Comparison of ENCODE assay signal across 9 cellular contexts in genomic region chr5:142726188-142726731, GRCh38. TPM values are rescaled to one million over a fixed set of nuclear protein-coding genes. Genes with fewer than 3 reads are reported as not detected.
DNase-seq lines count a peak whose midpoint lies in the region; ATAC-seq, FAIRE-seq and TF ChIP-seq lines count a peak whose summit lies in the region.
"Had no signal": no experiment of that assay in that cellular context is flagged by ENCODE, and none has a peak within 500 bp of the region (broad histone marks: within the 10 kb centered on the region; RNA-seq: fewer than 3 reads in every experiment).

No MANE protein-coding gene starts in this region.

- H3K27ac Mint-ChIP-seq in activated T-helper 17 cell treated with anti-CD3 and anti-CD28 coated beads, Interleukin-2, amount 50 U/mL, for 72 hours: no peak overlapping the region
- no peak overlapping the region for H3K27ac Mint-ChIP-seq in T-helper 17 cell

- 40 to 70% methylated on average over 2 of the region's 2 CpGs for WGBS in lung, 2 donors

- H3K4me2 ChIP-seq in BLaER1: peak overlapping the region; percentile 30; the same call in 1 of the 2 replicates

- H3K4me3 ChIP-seq in BLaER1: no peak overlapping the region
- no peak overlapping the region for H3K4me3 ChIP-seq in lung
- H3K4me3 ChIP-seq in upper lobe of right lung: no peak overlapping the region

- peaks cover 17% of the 10 kb centered on the region for H3K4me1 ChIP-seq in BLaER1
- H3K4me1 ChIP-seq in lung (ENCODE audit: control insufficient read depth in 2 of 2, insufficient read depth in 2 of 2, low read length in 2 of 2): no peaks in the 10 kb centered on the region
- peaks cover 7% of the 10 kb centered on the region for H3K4me1 ChIP-seq in upper lobe of right lung

- peaks cover 7% of the 10 kb centered on the region for H3K27me3 Mint-ChIP-seq in activated T-helper 17 cell treated with anti-CD3 and anti-CD28 coated beads, Interleukin-2, amount 50 U/mL, for 72 hours
- H3K27me3 Mint-ChIP-seq in T-helper 17 cell: peaks cover 7% of the 10 kb centered on the region

- FAIRE-seq in frontal cortex (lab: Jason Lieb, UNC): no peak

- intact Hi-C loops in upper lobe of right lung (cut with DNase I): no loop called here

- H3K27ac ChIP-seq in BLaER1 (no peak overlapping the region), lung (ENCODE audit: low read depth in 1 of 2, low read length in 1 of 2) (no peak overlapping the region), upper lobe of right lung (no peak overlapping the region)

- no peaks in the 10 kb centered on the region for H3K9me3 ChIP-seq in BLaER1
- H3K9me3 ChIP-seq in lung (ENCODE audit: control insufficient read depth in 2 of 2, insufficient read depth in 1 of 2, low read length in 1 of 2): no peaks in the 10 kb centered on the region
- no peaks in the 10 kb centered on the region for H3K9me3 ChIP-seq in upper lobe of right lung
- no peaks in the 10 kb centered on the region for H3K9me3 ChIP-seq in T-helper 17 cell (ENCODE audit: control insufficient read depth, low read length, poor library complexity, severe bottlenecking)

- no peaks in the 10 kb centered on the region for H4K20me1 ChIP-seq in BLaER1

- DNase-seq in lung (ENCODE audit: low spot score) (no peak), upper lobe of right lung (no peak), globus pallidus (ENCODE audit: low spot score) (no peak), frontal cortex (ENCODE audit: low spot score in 2 of 2) (no peak), T-helper 17 cell (no peak)
- DNase-seq: NCI-H2081 had no signal

- no peak overlapping the region for H3K9ac ChIP-seq in BLaER1

- no peak overlapping the region for H3K4me3 Mint-ChIP-seq in activated T-helper 17 cell treated with anti-CD3 and anti-CD28 coated beads, Interleukin-2, amount 50 U/mL, for 72 hours
- no peak overlapping the region for H3K4me3 Mint-ChIP-seq in T-helper 17 cell

- no peaks in the 10 kb centered on the region for H3K9me3 Mint-ChIP-seq in activated T-helper 17 cell treated with anti-CD3 and anti-CD28 coated beads, Interleukin-2, amount 50 U/mL, for 72 hours

- no peaks in the 10 kb centered on the region for H3K36me3 Mint-ChIP-seq in activated T-helper 17 cell treated with anti-CD3 and anti-CD28 coated beads, Interleukin-2, amount 50 U/mL, for 72 hours (ENCODE audit: low read depth)
- no peaks in the 10 kb centered on the region for H3K36me3 Mint-ChIP-seq in T-helper 17 cell (ENCODE audit: low read depth)

- no peaks in the 10 kb centered on the region for H3K36me3 ChIP-seq in BLaER1
- no peaks in the 10 kb centered on the region for H3K36me3 ChIP-seq in lung (ENCODE audit: control insufficient read depth in 2 of 2, insufficient read depth in 2 of 2, low read length in 2 of 2)
- H3K36me3 ChIP-seq in upper lobe of right lung: no peaks in the 10 kb centered on the region

- ATAC-seq in HG03432 (IDR thresholded peaks at IDR 0.05; ENCODE audit: unreplicated experiment) (peak; percentile 64), lung (ENCODE audit: insufficient read depth, low FRiP score) (peak; percentile 9), upper lobe of right lung (no peak), T-helper 17 cell (no peak)
- peak; percentile 45 for ATAC-seq in activated T-helper 17 cell treated with anti-CD3 and anti-CD28 coated beads, Interleukin-2, amount 50 U/mL, for 72 hours (replicated peaks)

- H3K27me3 ChIP-seq in BLaER1: no peaks in the 10 kb centered on the region
- no peaks in the 10 kb centered on the region for H3K27me3 ChIP-seq in lung (ENCODE audit: control insufficient read depth, insufficient read depth)
- no peaks in the 10 kb centered on the region for H3K27me3 ChIP-seq in upper lobe of right lung

- TF ChIP-seq CTCF in lung (IDR thresholded peaks at IDR 0.05; ENCODE audit: control extremely low read depth, extremely low read depth) (no peak), upper lobe of right lung (IDR thresholded peaks at IDR 0.05) (no peak)

- H3K4me1 Mint-ChIP-seq in activated T-helper 17 cell treated with anti-CD3 and anti-CD28 coated beads, Interleukin-2, amount 50 U/mL, for 72 hours: no peaks in the 10 kb centered on the region
- no peaks in the 10 kb centered on the region for H3K4me1 Mint-ChIP-seq in T-helper 17 cell

RNA-seq across cellular contexts. Expression of gene FGF1, which starts 40.4 kb away (rescaled TPM):
- total RNA-seq in activated T-helper 17 cell treated with anti-CD3 and anti-CD28 coated beads, Interleukin-2, amount 50 U/mL, for 72 hours: not detected
- total RNA-seq in lung (1 to 10 TPM in 1 of 2 donors, under 1 TPM in 1; 0.98 to 1.4 TPM), upper lobe of right lung (1.8 TPM), frontal cortex (2.9 TPM), T-helper 17 cell (not detected)
- 1 to 10 TPM in 1 of 2 donors, under 1 TPM in 1; 0.47 to 1.1 TPM for polyA plus RNA-seq in lung

RNA-seq across cellular contexts. Expression of gene ARHGAP26, which starts 43.9 kb away (rescaled TPM):
- 10 to 100 TPM in 1 of 2 donors, 1 to 10 TPM in 1; 7.8 to 12.0 TPM for total RNA-seq in activated T-helper 17 cell treated with anti-CD3 and anti-CD28 coated beads, Interleukin-2, amount 50 U/mL, for 72 hours
- total RNA-seq in lung (10 to 100 TPM; 36.2 to 52.3 TPM), upper lobe of right lung (35.4 TPM), frontal cortex (7.3 TPM), T-helper 17 cell (10 to 100 TPM; 21.3 to 22.7 TPM)
- polyA plus RNA-seq in lung: 10 to 100 TPM in 1 of 2 donors, 1 to 10 TPM in 1; 5.4 to 24.5 TPM

Comparison
In these comparisons a context has a peak if more than half of its experiments do, and no peak if none do; other contexts are left out.
1. ATAC-seq: peak in HG03432 (single experiment), activated T-helper 17 cell treated with anti-CD3 and anti-CD28 coated beads, Interleukin-2, amount 50 U/mL, for 72 hours (single experiment) and lung (single experiment); none in upper lobe of right lung (single experiment) and T-helper 17 cell (single experiment).